In the genomic region with DNA sequence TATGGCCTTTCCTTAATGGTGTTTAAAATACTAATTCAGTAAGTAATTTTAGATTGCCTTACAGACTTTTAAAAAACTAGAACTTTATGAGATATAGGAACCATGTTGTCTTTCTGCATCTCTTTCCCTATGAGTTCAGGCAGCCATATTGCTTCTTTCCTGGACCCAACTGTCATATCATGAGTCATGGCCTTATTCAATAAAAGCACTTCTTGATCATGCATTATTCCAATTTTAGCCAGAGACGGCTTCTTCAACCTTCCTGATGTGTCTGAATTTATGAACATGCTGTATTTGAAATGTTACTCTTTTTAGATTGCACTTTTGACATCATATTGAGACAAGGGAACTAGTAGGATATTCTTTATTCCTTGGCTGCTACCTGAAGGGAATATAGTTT, we compare ENCODE assay signal across 8 cellular contexts.
"Had no signal": no experiment of that assay in that cellular context is flagged by ENCODE, and none has a peak within 500 bp of the region (broad histone marks: within the 10 kb centered on the region; RNA-seq: fewer than 3 reads in every experiment).

No MANE protein-coding gene starts in this region.

- H3K27ac ChIP-seq: GM23248, HL-60 had no signal

- H3K9me3 ChIP-seq: HAP-1 had no signal

- H3K36me3 Mint-ChIP-seq: IgD-negative memory B cell had no signal

- H3K36me3 ChIP-seq: HAP-1 had no signal

- H3K27ac Mint-ChIP-seq: HFFc6, IgD-negative memory B cell had no signal

- H3K4me3 Mint-ChIP-seq: HFFc6, IgD-negative memory B cell had no signal

- DNase-seq: GM23248, GOT3, H7, HFFc6, KBM-7 had no signal

- H3K4me3 ChIP-seq: GM23248, HAP-1 had no signal

- H3K9me3 Mint-ChIP-seq: HFFc6, IgD-negative memory B cell had no signal

- H3K4me1 Mint-ChIP-seq: IgD-negative memory B cell had no signal
